In the genomic region with DNA sequence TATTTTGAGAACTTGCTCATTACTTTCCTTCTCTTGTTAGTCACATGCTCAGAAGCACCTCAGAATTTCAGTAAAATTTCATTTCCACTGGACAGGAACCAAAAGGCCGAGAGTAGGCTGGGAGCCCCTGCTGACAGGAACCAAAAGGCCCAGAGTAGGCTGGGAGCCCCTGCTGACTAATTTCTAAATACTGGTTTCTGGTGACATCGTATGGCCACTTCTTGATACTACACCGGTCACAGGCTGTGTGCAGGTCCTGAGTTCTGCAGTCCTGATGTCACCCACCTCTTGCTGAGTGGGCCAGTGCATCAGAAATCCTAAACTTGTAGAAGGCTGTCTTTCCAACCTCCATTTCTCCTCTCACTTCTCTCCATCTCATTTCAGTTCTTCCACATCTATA, we compare ENCODE assay signal across 8 cellular contexts. TPM values are rescaled to one million over a fixed set of nuclear protein-coding genes. Genes with fewer than 3 reads are reported as not detected.
DNase-seq lines count a peak whose midpoint lies in the region; ATAC-seq and TF ChIP-seq lines count a peak whose summit lies in the region.

No MANE protein-coding gene starts in this region.

- no peak for TF ChIP-seq POLR2A in suprapubic skin (IDR thresholded peaks at IDR 0.05)

- H3K4me1 ChIP-seq in adipocyte (ENCODE audit: control insufficient read depth, insufficient read depth, low read length) = peaks cover 20% of the 10 kb centered on the region
- H3K4me1 ChIP-seq in suprapubic skin = peaks cover 4% of the 10 kb centered on the region

- ATAC-seq in GM18909 (IDR thresholded peaks at IDR 0.05; ENCODE audit: poor library complexity, unreplicated experiment) (peak; percentile 98), HG03045 (IDR thresholded peaks at IDR 0.05; ENCODE audit: unreplicated experiment) (peak; percentile 88)

- H3K4me3 ChIP-seq in adipocyte (ENCODE audit: low read length) = no peak overlapping the region
- H3K4me3 ChIP-seq in suprapubic skin = no peak overlapping the region

- DNase-seq in D341Med (ENCODE audit: low spot score) = peak; percentile 65
- peak; percentile 8 for DNase-seq in NCI-H2171 (lab: John Stamatoyannopoulos, UW)
- peak; percentile 81 for DNase-seq in adipocyte (ENCODE audit: low read depth)
- peak; percentile 55 for DNase-seq in iris pigment epithelial cell (ENCODE audit: low read depth)
- DNase-seq in suprapubic skin (ENCODE audit: low spot score in 2 of 2) = no peak
- DNase-seq in T1000 (lab: John Stamatoyannopoulos, UW) = no peak

- no peak overlapping the region for H3K27ac ChIP-seq in suprapubic skin

- WGBS in suprapubic skin = 0% methylated on average over 3 of the region's 3 CpGs

- no peak for TF ChIP-seq EP300 in suprapubic skin (IDR thresholded peaks at IDR 0.05)

- H3K9ac ChIP-seq in adipocyte (ENCODE audit: low read length) = no peak overlapping the region

- peak; percentile 51 to 56 for TF ChIP-seq CTCF in suprapubic skin (IDR thresholded peaks at IDR 0.05)

- no peaks in the 10 kb centered on the region for H3K36me3 ChIP-seq in adipocyte (ENCODE audit: control insufficient read depth, insufficient read depth, low read length, severe bottlenecking)
- no peaks in the 10 kb centered on the region for H3K36me3 ChIP-seq in suprapubic skin

- H3K27me3 ChIP-seq in adipocyte (replicated peaks; ENCODE audit: control insufficient read depth, insufficient read depth, low read length) (no peaks in the 10 kb centered on the region), suprapubic skin (peaks cover 6% of the 10 kb centered on the region)

- H3K9me3 ChIP-seq in adipocyte (ENCODE audit: control insufficient read depth, low read length) = no peaks in the 10 kb centered on the region
- H3K9me3 ChIP-seq in suprapubic skin = no peaks in the 10 kb centered on the region

RNA-seq across cellular contexts. Expression of a gene that starts 17.7 kb away (rescaled TPM):
- 10 to 100 TPM in 2 of 4 donors, 1 to 10 TPM in 2; 7.3 to 16.7 (median 11.8) TPM for total RNA-seq in suprapubic skin

Comparison
In these comparisons a context has a peak if more than half of its experiments do, and no peak if none do; other contexts are left out.
1. DNase-seq: peak in D341Med (single experiment), NCI-H2171 (single experiment), adipocyte (single experiment) and iris pigment epithelial cell (single experiment); none in suprapubic skin (0 of 2) and T1000 (single experiment).